ENCODE assay signal across 16 cellular contexts in the genomic region with DNA sequence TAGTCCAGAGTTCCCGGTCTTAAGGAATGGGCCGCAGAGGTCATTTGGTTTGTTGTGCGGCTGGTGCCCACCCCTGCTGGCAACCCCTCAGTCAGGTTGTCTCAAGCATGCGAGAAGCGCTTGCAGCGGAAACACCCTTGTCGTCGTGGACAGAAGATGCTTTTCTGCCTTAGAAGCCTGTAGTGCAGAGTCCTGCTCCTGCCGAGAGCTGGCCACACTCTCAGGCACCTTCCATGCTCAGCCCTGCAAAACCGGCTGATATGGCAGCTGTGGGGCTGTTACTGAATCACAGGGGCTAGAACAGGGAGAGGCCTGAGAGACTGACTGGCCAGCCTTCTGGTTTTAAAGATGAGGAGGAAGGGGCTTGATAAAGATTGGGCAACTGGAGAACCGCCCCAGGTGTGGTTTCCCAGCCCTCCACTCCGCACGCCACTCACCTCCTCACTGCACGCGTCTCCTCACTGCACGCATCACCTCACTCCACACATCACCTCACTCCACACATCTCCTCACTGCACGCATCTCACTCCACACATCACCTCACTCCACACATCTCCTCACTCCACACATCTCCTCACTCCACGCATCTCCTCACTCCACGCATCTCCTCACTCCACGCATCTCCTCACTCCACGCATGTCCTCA.
"Had no signal": no experiment of that assay in that cellular context is flagged by ENCODE, and none has a peak within 500 bp of the region (broad histone marks: within the 10 kb centered on the region; RNA-seq: fewer than 3 reads in every experiment).

No MANE protein-coding gene starts in this region.

- FAIRE-seq: TTC549 had no signal

- H3K9me3 Mint-ChIP-seq: activated naive CD4-positive, alpha-beta T cell treated with anti-CD3 and anti-CD28 coated beads, Interleukin-2, amount 50 U/mL, for 24 hours; effector memory CD8-positive, alpha-beta T cell; mesothelial cell of epicardium; neural crest cell had no signal

- H3K4me3 ChIP-seq: ascending aorta, lung, tibial nerve had no signal

- ATAC-seq: activated CD4-positive, alpha-beta T cell treated with anti-CD3 and anti-CD28 coated beads for 36 hours; effector memory CD8-positive, alpha-beta T cell; left cardiac atrium; sciatic nerve had no signal

- H3K27me3 Mint-ChIP-seq: activated CD4-positive, alpha-beta T cell treated with anti-CD3 and anti-CD28 coated beads for 36 hours; activated naive CD4-positive, alpha-beta T cell treated with anti-CD3 and anti-CD28 coated beads, Interleukin-2, amount 50 U/mL, for 24 hours; effector memory CD8-positive, alpha-beta T cell had no signal

- H3K4me1 ChIP-seq: ascending aorta, tibial nerve had no signal

- H3K4me1 Mint-ChIP-seq: activated CD4-positive, alpha-beta T cell treated with anti-CD3 and anti-CD28 coated beads for 36 hours; activated naive CD4-positive, alpha-beta T cell treated with anti-CD3 and anti-CD28 coated beads, Interleukin-2, amount 50 U/mL, for 24 hours; mesothelial cell of epicardium; neural crest cell had no signal

- H3K27ac Mint-ChIP-seq: activated CD4-positive, alpha-beta T cell treated with anti-CD3 and anti-CD28 coated beads for 36 hours; mesothelial cell of epicardium had no signal

- H3K4me3 Mint-ChIP-seq: activated CD4-positive, alpha-beta T cell treated with anti-CD3 and anti-CD28 coated beads for 36 hours; activated naive CD4-positive, alpha-beta T cell treated with anti-CD3 and anti-CD28 coated beads, Interleukin-2, amount 50 U/mL, for 24 hours; effector memory CD8-positive, alpha-beta T cell; mesothelial cell of epicardium; neural crest cell had no signal

- H3K9me3 ChIP-seq: ascending aorta, tibial nerve had no signal

- H3K27me3 ChIP-seq: ascending aorta, tibial nerve had no signal

- H3K27ac ChIP-seq: ascending aorta, tibial nerve had no signal

- DNase-seq: activated CD4-positive, alpha-beta T cell treated with anti-CD3 and anti-CD28 coated beads for 36 hours; activated CD4-positive, alpha-beta T cell treated with anti-CD3 and anti-CD28 coated beads, Interleukin-2, amount 50 U/mL, for 48 hours; activated gamma-delta T cell; effector memory CD8-positive, alpha-beta T cell; stimulated activated CD8-positive, alpha-beta memory T cell treated with anti-CD3 and anti-CD28 coated beads, Interleukin-4, amount 100 ng/mL, for 48 hours; stimulated activated naive CD4-positive, alpha-beta T cell treated with Interleukin-2 at 50 U/mL for 16 hours; SW 1271 had no signal
